ENCODE assay signal across 25 cellular contexts in genomic region chr15:68259883-68260282, GRCh38. TPM values are rescaled to one million over a fixed set of nuclear protein-coding genes. Genes with fewer than 3 reads are reported as not detected.
DNase-seq lines count a peak whose midpoint lies in the region; FAIRE-seq and TF ChIP-seq lines count a peak whose summit lies in the region.
"Had no signal": no experiment of that assay in that cellular context is flagged by ENCODE, and none has a peak within 500 bp of the region (broad histone marks: within the 10 kb centered on the region; RNA-seq: fewer than 3 reads in every experiment).

No MANE protein-coding gene starts in this region.

- no peaks in the 10 kb centered on the region for H3K36me3 Mint-ChIP-seq in endodermal cell (ENCODE audit: low read depth)
- H3K36me3 Mint-ChIP-seq: memory B cell had no signal

- H3K27ac ChIP-seq in keratinocyte (ENCODE audit: control insufficient read depth, insufficient read depth, low read length) (peak overlapping the region; percentile 3), endodermal cell (ENCODE audit: low read depth, low read length) (no peak overlapping the region)
- H3K27ac ChIP-seq: A549, colonic mucosa, neutrophil, stomach, transverse colon had no signal

- peaks cover 19% of the 10 kb centered on the region for H3K4me1 Mint-ChIP-seq in endodermal cell

- H3K9me3 ChIP-seq in keratinocyte (ENCODE audit: control insufficient read depth, low read depth, low read length) (no peaks in the 10 kb centered on the region), endodermal cell (ENCODE audit: control insufficient read depth, low read length) (no peaks in the 10 kb centered on the region), HAP-1 (no peaks in the 10 kb centered on the region)
- H3K9me3 ChIP-seq: A549, BE2C, colonic mucosa, neutrophil, stomach, transverse colon had no signal

- dilution Hi-C loops in keratinocyte (cut with MboI; ENCODE audit: extremely low pct_ligation_motif_present, low sequenced_read_pairs): no loop called here

- intact Hi-C loops in head of caudate nucleus (cut with DNase I): no loop called here

- H3K4me3 ChIP-seq in keratinocyte (ENCODE audit: control insufficient read depth in 2 of 3, extremely low read depth in 1 of 3, insufficient read depth in 2 of 3, low read depth in 1 of 3, low read length in 3 of 3) (no peak overlapping the region), endodermal cell (ENCODE audit: low read length) (no peak overlapping the region), HAP-1 (no peak overlapping the region)
- H3K4me3 ChIP-seq: A549, colonic mucosa, stomach, transverse colon had no signal

- DNase-seq in NCI-H1092 treated with DMSO at 0.1 percent for 48 hours (lab: John Stamatoyannopoulos, UW) (peak; percentile 24), NCI-H1092 (lab: John Stamatoyannopoulos, UW) (no peak), GM12891 (ENCODE audit: insufficient read length, low spot score) (no peak), NCI-H524 treated with DMSO at 0.1 percent for 48 hours (lab: John Stamatoyannopoulos, UW) (peak; percentile 78), keratinocyte (ENCODE audit: low read depth, low spot score) (no peak), endodermal cell (no peak), head of caudate nucleus (no peak), HAP-1 (ENCODE audit: low spot score in 2 of 2) (no peak)
- DNase-seq: activated CD4-positive, alpha-beta T cell treated with anti-CD3 and anti-CD28 coated beads, Interleukin-2, amount 10 ng/mL, durations not matched to agents 7 days and 5 days; activated naive CD4-positive, alpha-beta T cell treated with Interleukin-2 at 50 U/mL for 16 hours; activated T-cell treated with anti-CD3 and anti-CD28 coated beads, Interleukin-2, amount 50 U/mL, for 72 hours; BE2C; colonic mucosa; effector memory CD8-positive, alpha-beta T cell; HCEC 1CT; NCI-H187 treated with DMSO at 0.1 percent for 48 hours; NCI-H82; OCI-M1; stomach; T-helper 9 cell; transverse colon had no signal

- H3K9me3 Mint-ChIP-seq in endodermal cell: no peaks in the 10 kb centered on the region
- H3K9me3 Mint-ChIP-seq: activated CD4-positive, alpha-beta T cell treated with anti-CD3 and anti-CD28 coated beads, Interleukin-2, amount 10 ng/mL, durations not matched to agents 7 days and 5 days; activated T-cell treated with anti-CD3 and anti-CD28 coated beads, Interleukin-2, amount 50 U/mL, for 72 hours; effector memory CD8-positive, alpha-beta T cell; memory B cell had no signal

- H3K9ac ChIP-seq in keratinocyte (ENCODE audit: control insufficient read depth, extremely low read depth, insufficient read depth, low read length) (no peak overlapping the region), endodermal cell (ENCODE audit: extremely low read depth, low read length, poor library complexity, severe bottlenecking) (no peak overlapping the region)

- H3K4me1 ChIP-seq in keratinocyte (ENCODE audit: control insufficient read depth, extremely low read depth, insufficient read depth, low read length) (peaks cover 33% of the 10 kb centered on the region), endodermal cell (ENCODE audit: control insufficient read depth, insufficient read depth, low read length) (no peaks in the 10 kb centered on the region), HAP-1 (peaks cover 20% of the 10 kb centered on the region)
- H3K4me1 ChIP-seq: BE2C, colonic mucosa had no signal

- TF ChIP-seq POLR2A in GM12891 (IDR thresholded peaks at IDR 0.05; ENCODE audit: low read depth, low read length): no peak

- in situ Hi-C loops in HAP-1 (cut with MboI; ENCODE audit: low sequenced_read_pairs): no loop called here

- no peaks in the 10 kb centered on the region for H3K36me3 ChIP-seq in keratinocyte (ENCODE audit: control insufficient read depth in 2 of 2, extremely low read depth in 1 of 2, insufficient read depth in 2 of 2, low read length in 2 of 2)
- H3K36me3 ChIP-seq in endodermal cell (ENCODE audit: control insufficient read depth, insufficient read depth, low read length): no peaks in the 10 kb centered on the region
- H3K36me3 ChIP-seq in HAP-1 (replicated peaks): no peaks in the 10 kb centered on the region
- H3K36me3 ChIP-seq: BE2C, colonic mucosa, neutrophil, stomach, transverse colon had no signal

- H3K9me1 ChIP-seq in keratinocyte (ENCODE audit: control insufficient read depth, extremely low read depth, insufficient read depth, low read length): no peaks in the 10 kb centered on the region

- no peaks in the 10 kb centered on the region for H3K79me2 ChIP-seq in keratinocyte (ENCODE audit: control insufficient read depth, insufficient read depth, low read length)

- peak; percentile 62 for FAIRE-seq in GM12891 (lab: Jason Lieb, UNC)
- peak; percentile 75 for FAIRE-seq in keratinocyte (lab: Jason Lieb, UNC)
- FAIRE-seq: A549 had no signal

- H3K4me2 ChIP-seq in keratinocyte (ENCODE audit: control insufficient read depth, extremely low read depth, insufficient read depth, low read depth, low read length): peak overlapping the region; percentile 42
- H3K4me2 ChIP-seq: A549 had no signal

- H3K27me3 ChIP-seq in keratinocyte (ENCODE audit: control insufficient read depth, extremely low read depth, insufficient read depth, low read length): no peaks in the 10 kb centered on the region
- no peaks in the 10 kb centered on the region for H3K27me3 ChIP-seq in endodermal cell (ENCODE audit: control insufficient read depth, insufficient read depth, low read length, poor library complexity, severe bottlenecking)
- peaks cover 45% of the 10 kb centered on the region for H3K27me3 ChIP-seq in HAP-1 (ENCODE audit: low read depth)
- H3K27me3 ChIP-seq: colonic mucosa had no signal

- H4K20me1 ChIP-seq in keratinocyte (ENCODE audit: control insufficient read depth, extremely low read depth, insufficient read depth, low read length): no peaks in the 10 kb centered on the region

- WGBS in endodermal cell (ENCODE audit: insufficient coverage in 1 of 2, insufficient read length in 1 of 2), 2 experiments: 94 to 95% methylated on average over 2 of the region's 2 CpGs

- H3K27ac Mint-ChIP-seq in endodermal cell: no peak overlapping the region
- H3K27ac Mint-ChIP-seq: activated CD4-positive, alpha-beta T cell treated with anti-CD3 and anti-CD28 coated beads, Interleukin-2, amount 10 ng/mL, durations not matched to agents 7 days and 5 days; activated T-cell treated with anti-CD3 and anti-CD28 coated beads, Interleukin-2, amount 50 U/mL, for 72 hours; effector memory CD8-positive, alpha-beta T cell; memory B cell; progenitor cell of endocrine pancreas had no signal

- peak overlapping the region; percentile 81 for H2AFZ ChIP-seq in keratinocyte (ENCODE audit: control insufficient read depth, low read length)

- TF ChIP-seq CTCF in keratinocyte (optimal IDR thresholded peaks at IDR 0.05 in 1 of 3, IDR thresholded peaks at IDR 0.05 in 1 of 3, conservative IDR thresholded peaks at IDR 0.05 in 1 of 3; ENCODE audit: extremely low read depth in 1 of 3, insufficient read depth in 2 of 3, low read length in 3 of 3) (no peak), endodermal cell (conservative IDR thresholded peaks at IDR 0.05) (no peak)

- H3K4me3 Mint-ChIP-seq in endodermal cell: no peak overlapping the region
- H3K4me3 Mint-ChIP-seq: activated CD4-positive, alpha-beta T cell treated with anti-CD3 and anti-CD28 coated beads, Interleukin-2, amount 10 ng/mL, durations not matched to agents 7 days and 5 days; activated T-cell treated with anti-CD3 and anti-CD28 coated beads, Interleukin-2, amount 50 U/mL, for 72 hours; effector memory CD8-positive, alpha-beta T cell; memory B cell had no signal

- H3K27me3 Mint-ChIP-seq in endodermal cell (ENCODE audit: insufficient read depth): no peaks in the 10 kb centered on the region

TF ChIP-seq in GM12891, 5 proteins besides CTCF, POLR2A, EP300 and RAD21 (continues in another document):
- TF ChIP-seq PAX5 (IDR thresholded peaks at IDR 0.05; ENCODE audit: insufficient read depth, low read length, severe bottlenecking): no peak
- TF ChIP-seq POU2F2 (IDR thresholded peaks at IDR 0.05; ENCODE audit: low read depth, low read length): no peak
- TF ChIP-seq TAF1 (IDR thresholded peaks at IDR 0.05; ENCODE audit: low read depth, low read length): no peak

RNA-seq across cellular contexts. Expression of gene FEM1B, which starts 17.7 kb away (rescaled TPM):
- polyA plus RNA-seq in GM12891 (2012; ENCODE audit: low read depth, missing spikeins): 11.4 TPM
- polyA plus RNA-seq in keratinocyte: 52.5 to 153 TPM (median 92.6 TPM) in 3 replicates
- 36.9 TPM for polyA plus RNA-seq in keratinocyte (2011; ENCODE audit: low read depth)
- polyA plus RNA-seq in keratinocyte (2011; cell fraction: cytosol; rRNA removed): 32.6 and 67.4 TPM in 2 replicates
- polyA plus RNA-seq in keratinocyte (2011; cell fraction: nucleus; rRNA removed): 73.6 and 78.6 TPM in 2 replicates
- polyA plus RNA-seq in keratinocyte (2012; ENCODE audit: low replicate concordance): 29.3 and 55.3 TPM in 2 replicates
- polyA minus RNA-seq in keratinocyte: 141 to 498 TPM (median 410 TPM) in 3 replicates
- 115 TPM for polyA minus RNA-seq in keratinocyte (2011; cell fraction: cytosol; rRNA and poly(A)+ RNA removed)
- polyA minus RNA-seq in keratinocyte (2011; cell fraction: nucleus; rRNA and poly(A)+ RNA removed): 108 and 265 TPM in 2 replicates
- total RNA-seq in endodermal cell: 10 to 100 TPM; 65.4 to 67.9 TPM
- 36.2 TPM for polyA plus RNA-seq in endodermal cell (2013, experiment 1 of 2)
- 34.3 TPM for polyA plus RNA-seq in endodermal cell (2013, experiment 2 of 2)

RNA-seq across cellular contexts. Expression of gene CLN6, which starts 30.4 kb away (rescaled TPM):
- polyA plus RNA-seq in GM12891 (2012; ENCODE audit: low read depth, missing spikeins): 26.1 TPM
- 26.7 to 36.3 TPM (median 33.0 TPM) in 3 replicates for polyA plus RNA-seq in keratinocyte
- 2.1 TPM for polyA plus RNA-seq in keratinocyte (2011; ENCODE audit: low read depth)
- 24.3 and 28.5 TPM in 2 replicates for polyA plus RNA-seq in keratinocyte (2011; cell fraction: cytosol; rRNA removed)
- polyA plus RNA-seq in keratinocyte (2011; cell fraction: nucleus; rRNA removed): 32.5 and 39.6 TPM in 2 replicates
- polyA plus RNA-seq in keratinocyte (2012; ENCODE audit: low replicate concordance): 9.9 and 25.7 TPM in 2 replicates
- polyA minus RNA-seq in keratinocyte: 71.0 to 78.4 TPM (median 78.2 TPM) in 3 replicates
- 29.2 TPM for polyA minus RNA-seq in keratinocyte (2011; cell fraction: cytosol; rRNA and poly(A)+ RNA removed)
- polyA minus RNA-seq in keratinocyte (2011; cell fraction: nucleus; rRNA and poly(A)+ RNA removed): 20.3 and 20.9 TPM in 2 replicates
- total RNA-seq in endodermal cell: 10 to 100 TPM; 51.6 to 59.6 TPM
- polyA plus RNA-seq in endodermal cell (2013, experiment 1 of 2): 31.9 TPM
- polyA plus RNA-seq in endodermal cell (2013, experiment 2 of 2): 28.2 TPM

RNA-seq across cellular contexts. Expression of gene CALML4, which starts 54.8 kb away (rescaled TPM):
- polyA plus RNA-seq in GM12891 (2012; ENCODE audit: low read depth, missing spikeins): 2.8 TPM
- 3.0 to 7.0 TPM (median 3.3 TPM) in 3 replicates for polyA plus RNA-seq in keratinocyte
- polyA plus RNA-seq in keratinocyte (2011; ENCODE audit: low read depth): 5.4 TPM
- polyA plus RNA-seq in keratinocyte (2011; cell fraction: cytosol; rRNA removed): 2.7 and 2.8 TPM in 2 replicates
- polyA plus RNA-seq in keratinocyte (2011; cell fraction: nucleus; rRNA removed): 8.1 and 11.7 TPM in 2 replicates
- 5.1 and 5.4 TPM in 2 replicates for polyA plus RNA-seq in keratinocyte (2012; ENCODE audit: low replicate concordance)
- 0.53 to 3.1 TPM (median 1.2 TPM) in 3 replicates for polyA minus RNA-seq in keratinocyte
- polyA minus RNA-seq in keratinocyte (2011; cell fraction: cytosol; rRNA and poly(A)+ RNA removed): not detected
- polyA minus RNA-seq in keratinocyte (2011; cell fraction: nucleus; rRNA and poly(A)+ RNA removed): 1.7 and 2.6 TPM in 2 replicates
- total RNA-seq in endodermal cell: 10 to 100 TPM in 1 of 2 donors, 1 to 10 TPM in 1; 9.7 to 17.4 TPM
- polyA plus RNA-seq in endodermal cell (2013, experiment 1 of 2): 7.7 TPM
- 7.1 TPM for polyA plus RNA-seq in endodermal cell (2013, experiment 2 of 2)

Comparison
In these comparisons a context has a peak if more than half of its experiments do, and no peak if none do; other contexts are left out.
1. DNase-seq: peak in NCI-H1092 treated with DMSO at 0.1 percent for 48 hours (single experiment) and NCI-H524 treated with DMSO at 0.1 percent for 48 hours (single experiment); none in NCI-H1092 (single experiment), GM12891 (single experiment), keratinocyte (single experiment), endodermal cell (single experiment), head of caudate nucleus (0 of 42) and HAP-1 (0 of 2).